14 cellular contexts compared by ENCODE assay signal in genomic region chr18:58360324-58360723, GRCh38.
DNase-seq lines count a peak whose midpoint lies in the region; ATAC-seq and TF ChIP-seq lines count a peak whose summit lies in the region.
"Had no signal": no experiment of that assay in that cellular context is flagged by ENCODE, and none has a peak within 500 bp of the region (broad histone marks: within the 10 kb centered on the region; RNA-seq: fewer than 3 reads in every experiment).

No MANE protein-coding gene starts in this region.

- intact Hi-C loops in prostate gland (cut with DNase I) = no loop called here

- H3K36me3 ChIP-seq in ACC112 (ENCODE audit: insufficient read depth, low read length) (no peaks in the 10 kb centered on the region), HEK293 (ENCODE audit: control insufficient read depth in 2 of 2, insufficient read depth in 1 of 2, low read length in 2 of 2) (peaks cover 9 to 21% of the 10 kb centered on the region in 2 experiments), prostate gland (peaks cover 0 to 4% of the 10 kb centered on the region in 2 donors), MG63 (peaks cover 3% of the 10 kb centered on the region)

- no peak for TF ChIP-seq CTCF in HEK293 (tag by site-specific recombination; IDR thresholded peaks at IDR 0.05)
- no peak for TF ChIP-seq CTCF in VCaP (conservative IDR thresholded peaks at IDR 0.05)
- TF ChIP-seq CTCF in prostate gland (IDR thresholded peaks at IDR 0.05) = no peak

- no peaks in the 10 kb centered on the region for H3K79me2 ChIP-seq in ACC112 (ENCODE audit: control insufficient read depth, insufficient read depth, low read length, unreplicated experiment)

- H3K27me3 ChIP-seq in ACC112 (ENCODE audit: insufficient read depth, low read length) (no peaks in the 10 kb centered on the region), prostate gland (replicated peaks; ENCODE audit: insufficient read depth) (no peaks in the 10 kb centered on the region), MG63 (no peaks in the 10 kb centered on the region)

- no peak overlapping the region for H2AFZ ChIP-seq in ACC112 (ENCODE audit: low read length, unreplicated experiment)
- H2AFZ ChIP-seq: GM23248 had no signal

- H3K27ac ChIP-seq in ACC112 (ENCODE audit: low read depth, low read length) (peak overlapping the region; percentile 100), HEK293 (ENCODE audit: extremely low read depth, low read depth, low read length) (no peak overlapping the region), VCaP (peak overlapping the region; percentile 55), prostate gland (peak overlapping the region; percentile 74 to 75)
- H3K27ac ChIP-seq: HL-60 had no signal

- no peaks in the 10 kb centered on the region for H3K9me3 ChIP-seq in HEK293 (ENCODE audit: control insufficient read depth, insufficient read depth, low read depth, low read length)
- H3K9me3 ChIP-seq in prostate gland = no peaks in the 10 kb centered on the region
- no peaks in the 10 kb centered on the region for H3K9me3 ChIP-seq in MG63

- WGBS in prostate gland = 25% methylated on average over 2 of the region's 2 CpGs

- H3K4me1 ChIP-seq in ACC112 (ENCODE audit: control insufficient read depth, insufficient read depth, low read length, unreplicated experiment) (peaks cover 63% of the 10 kb centered on the region), HEK293 (ENCODE audit: control insufficient read depth, insufficient read depth, low read length) (peaks cover 35% of the 10 kb centered on the region), prostate gland (replicated peaks) (peaks cover 15% of the 10 kb centered on the region)

- H3K4me3 ChIP-seq in ACC112 (ENCODE audit: low read depth, low read length) = no peak overlapping the region
- no peak overlapping the region for H3K4me3 ChIP-seq in HEK293 (ENCODE audit: low read depth, low read length)
- H3K4me3 ChIP-seq in prostate gland = no peak overlapping the region
- H3K4me3 ChIP-seq in MG63 = no peak overlapping the region
- H3K4me3 ChIP-seq: GM12878, GM23248 had no signal

- TF ChIP-seq POLR2A in prostate gland (IDR thresholded peaks at IDR 0.05) = no peak

- CTCF ChIA-PET in HEK293 (lab: Yijun Ruan, JAX) = no interaction called here

- no peak for ATAC-seq in HG02588 (IDR thresholded peaks at IDR 0.05; ENCODE audit: unreplicated experiment)
- ATAC-seq: GM12878, HCT116 had no signal

- no peak for DNase-seq in prostate gland (ENCODE audit: low spot score)
- no peak for DNase-seq in T-helper 9 cell
- DNase-seq in C1 segment of cervical spinal cord (lab: John Stamatoyannopoulos, UW) = no peak
- DNase-seq in MG63 = no peak
- DNase-seq: CD4-positive, CD25-positive, alpha-beta regulatory T cell; DMS 273 treated with DMSO at 0.1 percent for 48 hours; GM23248 had no signal

- POLR2A ChIA-PET in HEK293 (lab: Yijun Ruan, JAX) = no interaction called here

TF ChIP-seq in HEK293, 187 proteins besides CTCF, POLR2A, EP300 and RAD21:
- TF ChIP-seq, protein P1, sequence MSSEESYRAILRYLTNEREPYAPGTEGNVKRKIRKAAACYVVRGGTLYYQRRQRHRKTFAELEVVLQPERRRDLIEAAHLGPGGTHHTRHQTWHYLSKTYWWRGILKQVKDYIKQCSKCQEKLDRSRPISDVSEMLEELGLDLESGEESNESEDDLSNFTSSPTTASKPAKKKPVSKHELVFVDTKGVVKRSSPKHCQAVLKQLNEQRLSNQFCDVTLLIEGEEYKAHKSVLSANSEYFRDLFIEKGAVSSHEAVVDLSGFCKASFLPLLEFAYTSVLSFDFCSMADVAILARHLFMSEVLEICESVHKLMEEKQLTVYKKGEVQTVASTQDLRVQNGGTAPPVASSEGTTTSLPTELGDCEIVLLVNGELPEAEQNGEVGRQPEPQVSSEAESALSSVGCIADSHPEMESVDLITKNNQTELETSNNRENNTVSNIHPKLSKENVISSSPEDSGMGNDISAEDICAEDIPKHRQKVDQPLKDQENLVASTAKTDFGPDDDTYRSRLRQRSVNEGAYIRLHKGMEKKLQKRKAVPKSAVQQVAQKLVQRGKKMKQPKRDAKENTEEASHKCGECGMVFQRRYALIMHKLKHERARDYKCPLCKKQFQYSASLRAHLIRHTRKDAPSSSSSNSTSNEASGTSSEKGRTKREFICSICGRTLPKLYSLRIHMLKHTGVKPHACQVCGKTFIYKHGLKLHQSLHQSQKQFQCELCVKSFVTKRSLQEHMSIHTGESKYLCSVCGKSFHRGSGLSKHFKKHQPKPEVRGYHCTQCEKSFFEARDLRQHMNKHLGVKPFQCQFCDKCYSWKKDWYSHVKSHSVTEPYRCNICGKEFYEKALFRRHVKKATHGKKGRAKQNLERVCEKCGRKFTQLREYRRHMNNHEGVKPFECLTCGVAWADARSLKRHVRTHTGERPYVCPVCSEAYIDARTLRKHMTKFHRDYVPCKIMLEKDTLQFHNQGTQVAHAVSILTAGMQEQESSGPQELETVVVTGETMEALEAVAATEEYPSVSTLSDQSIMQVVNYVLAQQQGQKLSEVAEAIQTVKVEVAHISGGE (tag by site-specific recombination; conservative IDR thresholded peaks at IDR 0.05; ENCODE audit: low read depth) = 0 out of 2 replicates have a peak, but pooled peaks have one; percentile 18
- TF ChIP-seq BCL6B (tag by site-specific recombination; IDR thresholded peaks at IDR 0.05) (peak; percentile 23; the same call in 1 of the 2 replicates), ZXDB (tag by site-specific recombination; IDR thresholded peaks at IDR 0.05) (peak; percentile 56), ZNF776 (tag by site-specific recombination; IDR thresholded peaks at IDR 0.05; ENCODE audit: borderline replicate concordance) (0 out of 2 replicates have a peak, but pooled peaks have one; percentile 33), SCRT1 (tag by site-specific recombination; IDR thresholded peaks at IDR 0.05; ENCODE audit: borderline replicate concordance) (no peak), ZNF843 (tag by site-specific recombination; IDR thresholded peaks at IDR 0.05) (peak; percentile 77), ZNF266 (tag by site-specific recombination; IDR thresholded peaks at IDR 0.05; ENCODE audit: low read depth) (no peak), FEZF1 (tag by site-specific recombination; IDR thresholded peaks at IDR 0.05) (peak; percentile 62)
